In the genomic region with DNA sequence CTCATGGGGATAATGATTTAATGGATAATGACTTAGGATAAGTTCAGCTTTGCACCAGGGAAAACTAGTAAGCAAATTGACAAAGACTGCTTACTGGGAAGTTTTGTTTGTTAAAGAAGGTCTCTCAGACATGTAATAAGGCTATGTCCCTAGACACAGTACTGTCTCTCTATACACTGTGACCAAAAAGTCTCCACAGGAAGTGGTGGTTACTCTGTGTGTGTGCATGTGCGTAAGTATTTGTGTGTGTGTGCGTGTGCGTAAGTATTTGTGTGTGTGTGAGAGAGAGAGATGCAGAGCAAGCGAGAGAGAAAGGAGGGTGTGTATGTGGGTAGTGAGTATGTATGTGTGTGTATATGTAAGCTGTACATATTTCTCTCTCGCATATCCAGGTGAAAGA, we compare ENCODE assay signal across 16 cellular contexts.
"Had no signal": no experiment of that assay in that cellular context is flagged by ENCODE, and none has a peak within 500 bp of the region (broad histone marks: within the 10 kb centered on the region; RNA-seq: fewer than 3 reads in every experiment).

No MANE protein-coding gene starts in this region.

- H3K4me1 ChIP-seq: uterus had no signal

- H3K27me3 ChIP-seq: adrenal gland, gastroesophageal sphincter, thyroid gland, uterus had no signal

- H3K4me3 Mint-ChIP-seq: naive thymus-derived CD8-positive, alpha-beta T cell; T-helper 17 cell had no signal

- H3K4me3 ChIP-seq: adrenal gland, gastroesophageal sphincter, thyroid gland, uterus had no signal

- DNase-seq: activated CD4-positive, alpha-beta T cell treated with anti-CD3 and anti-CD28 coated beads, Interleukin-2, amount 50 U/mL, for 1 hour; activated naive CD4-positive, alpha-beta T cell treated with anti-CD3 and anti-CD28 coated beads, Interleukin-2, amount 50 U/mL, for 16 hours; activated T-cell treated with anti-CD3 and anti-CD28 coated beads for 4 hours; central memory CD4-positive, alpha-beta T cell; cortex of kidney; effector memory CD4-positive, alpha-beta T cell; naive thymus-derived CD8-positive, alpha-beta T cell; stimulated activated CD4-positive, alpha-beta T cell treated with anti-CD3 and anti-CD28 coated beads, Interleukin-15, amount 100 ng/mL, for 24 hours; stimulated activated CD4-positive, alpha-beta T cell treated with anti-CD3 and anti-CD28 coated beads, Interleukin-4, amount 100 ng/mL, for 4 hours; T-helper 17 cell; thyroid gland; uterus had no signal

- H3K36me3 ChIP-seq: adrenal gland, gastroesophageal sphincter, thyroid gland, uterus had no signal

- H3K9me3 Mint-ChIP-seq: activated T-helper 2 cell treated with anti-CD3 and anti-CD28 coated beads, Interferon-gamma antibody, Interleukin-2, Interleukin-4, amounts not matched to agents 10 μg/mL and 5 μg/mL and 100 μg/mL, durations not matched to agents 14 hours and 24 hours and 36 hours; naive thymus-derived CD8-positive, alpha-beta T cell had no signal

- H3K27ac ChIP-seq: epithelial cell of prostate, gastroesophageal sphincter had no signal

- ATAC-seq: gastroesophageal sphincter, T-helper 17 cell had no signal

- H3K9me3 ChIP-seq: adrenal gland, gastroesophageal sphincter, thyroid gland, uterus had no signal

- H3K27ac Mint-ChIP-seq: activated T-helper 2 cell treated with anti-CD3 and anti-CD28 coated beads, Interferon-gamma antibody, Interleukin-2, Interleukin-4, amounts not matched to agents 10 μg/mL and 5 μg/mL and 100 μg/mL, durations not matched to agents 14 hours and 24 hours and 36 hours; naive thymus-derived CD8-positive, alpha-beta T cell; T-helper 17 cell had no signal
